In genomic region chr7:38374507-38374906, GRCh38 we compare ENCODE assay signal across 8 cellular contexts.
DNase-seq lines count a peak whose midpoint lies in the region; ATAC-seq, FAIRE-seq and TF ChIP-seq lines count a peak whose summit lies in the region.

No MANE protein-coding gene starts in this region.

- peak; percentile 87 for FAIRE-seq in GM12891 (lab: Jason Lieb, UNC)

- no peak for ATAC-seq in HG03025 (IDR thresholded peaks at IDR 0.05; ENCODE audit: low FRiP score, unreplicated experiment)

- DNase-seq in AG20443 (ENCODE audit: low spot score) (peak; percentile 45), GM12891 (ENCODE audit: insufficient read length, low spot score) (no peak), NCI-H1092 (lab: John Stamatoyannopoulos, UW) (peak; percentile 18), activated T-cell treated with anti-CD3 and anti-CD28 coated beads for 1 hour (ENCODE audit: low read depth) (peak; percentile 56), globus pallidus (ENCODE audit: low spot score) (peak; percentile 34), epidermal melanocyte (ENCODE audit: insufficient read length, low spot score) (no peak)
- peak; percentile 60 to 78 for DNase-seq in stimulated activated CD4-positive, alpha-beta T cell treated with anti-CD3 and anti-CD28 coated beads, Interleukin-2, amount 100 ng/mL, for 24 hours

- TF ChIP-seq POLR2A in GM12891 (IDR thresholded peaks at IDR 0.05; ENCODE audit: low read depth, low read length) = no peak

TF ChIP-seq in GM12891, 5 proteins besides CTCF, POLR2A, EP300 and RAD21:
- no peak for TF ChIP-seq SPI1 (IDR thresholded peaks at IDR 0.05; ENCODE audit: low read depth, low read length)
- TF ChIP-seq POU2F2 (IDR thresholded peaks at IDR 0.05; ENCODE audit: low read depth, low read length) = no peak
- TF ChIP-seq POLR2AphosphoS5 (IDR thresholded peaks at IDR 0.05; ENCODE audit: low read depth, low read length) = no peak
- TF ChIP-seq TAF1 (IDR thresholded peaks at IDR 0.05; ENCODE audit: low read depth, low read length) = no peak
- TF ChIP-seq PAX5 (IDR thresholded peaks at IDR 0.05; ENCODE audit: insufficient read depth, low read length, severe bottlenecking) = no peak

Comparison
In these comparisons a context has a peak if more than half of its experiments do, and no peak if none do; other contexts are left out.
1. DNase-seq: peak in AG20443 (single experiment), NCI-H1092 (single experiment), activated T-cell treated with anti-CD3 and anti-CD28 coated beads for 1 hour (single experiment), globus pallidus (single experiment) and stimulated activated CD4-positive, alpha-beta T cell treated with anti-CD3 and anti-CD28 coated beads, Interleukin-2, amount 100 ng/mL, for 24 hours (2 of 2); none in GM12891 (single experiment) and epidermal melanocyte (single experiment).